Comparison of ENCODE assay signal across 20 cellular contexts in the genomic region with DNA sequence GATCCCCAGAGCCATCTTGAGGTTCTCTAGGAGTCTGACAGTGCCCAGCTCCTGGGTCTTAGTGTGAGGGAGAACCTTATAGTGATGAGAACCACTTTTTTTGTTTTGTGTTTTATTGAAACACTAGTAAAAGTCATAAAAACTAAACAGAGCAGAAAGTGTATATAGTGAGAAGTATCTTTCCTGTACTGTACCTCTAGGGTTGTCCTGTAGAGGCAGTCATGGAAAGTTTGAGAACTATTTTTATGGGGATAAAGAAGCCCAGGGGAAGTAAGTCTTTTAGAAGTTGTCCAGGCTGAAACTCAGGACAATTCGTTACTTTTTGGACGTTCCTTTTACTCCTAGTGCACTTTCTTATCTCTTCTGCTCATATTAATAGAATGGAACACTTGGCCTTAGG. TPM values are rescaled to one million over a fixed set of nuclear protein-coding genes. Genes with fewer than 3 reads are reported as not detected.
A peak's percentile ranks its signal among the peaks of the same experiment; 100 is the strongest.
DNase-seq lines count a peak whose midpoint lies in the region; ATAC-seq, FAIRE-seq and TF ChIP-seq lines count a peak whose summit lies in the region.
"Had no signal": no experiment of that assay in that cellular context is flagged by ENCODE, and none has a peak within 500 bp of the region (broad histone marks: within the 10 kb centered on the region; RNA-seq: fewer than 3 reads in every experiment).

No MANE protein-coding gene starts in this region.

- H4K20me1 ChIP-seq in GM23338 (replicated peaks; ENCODE audit: insufficient read depth), result peaks cover 15% of the 10 kb centered on the region
- H4K20me1 ChIP-seq in astrocyte (ENCODE audit: insufficient read depth, low read length), result no peaks in the 10 kb centered on the region
- no peaks in the 10 kb centered on the region for H4K20me1 ChIP-seq in Karpas-422 (ENCODE audit: insufficient read depth, low read depth, low read length)
- H4K20me1 ChIP-seq: BLaER1 had no signal

- peaks cover 30% of the 10 kb centered on the region for H3K4me1 Mint-ChIP-seq in activated T-cell treated with anti-CD3 and anti-CD28 coated beads, Interleukin-2, amount 50 U/mL, for 72 hours (ENCODE audit: low read depth)
- H3K4me1 Mint-ChIP-seq in GM23338 (no peaks in the 10 kb centered on the region), astrocyte (ENCODE audit: low read depth, unreplicated experiment) (no peaks in the 10 kb centered on the region)
- H3K4me1 Mint-ChIP-seq in naive thymus-derived CD4-positive, alpha-beta T cell, result peaks cover 11 to 32% (median 20%) of the 10 kb centered on the region in 7 donors
- H3K4me1 Mint-ChIP-seq: nephron progenitor cell had no signal

- POLR2A ChIA-PET in naive thymus-derived CD4-positive, alpha-beta T cell (lab: Charles Lee), result no interaction called here

- no peaks in the 10 kb centered on the region for H3K27me3 ChIP-seq in GM23338 (ENCODE audit: insufficient read depth)
- no peaks in the 10 kb centered on the region for H3K27me3 ChIP-seq in astrocyte (ENCODE audit: insufficient read depth, low read length)
- no peaks in the 10 kb centered on the region for H3K27me3 ChIP-seq in naive thymus-derived CD4-positive, alpha-beta T cell (ENCODE audit: control insufficient read depth in 2 of 2, insufficient read depth in 2 of 2, low read length in 2 of 2)
- no peaks in the 10 kb centered on the region for H3K27me3 ChIP-seq in Karpas-422 (ENCODE audit: low read length)
- no peaks in the 10 kb centered on the region for H3K27me3 ChIP-seq in upper lobe of right lung
- H3K27me3 ChIP-seq in gastroesophageal sphincter, result no peaks in the 10 kb centered on the region
- H3K27me3 ChIP-seq: BLaER1, left lung, vagina had no signal

- DNase-seq in activated T-cell treated with anti-CD3 and anti-CD28 coated beads, Interleukin-2, amount 50 U/mL, for 72 hours, result no peak
- DNase-seq in activated T-cell treated with anti-CD3 and anti-CD28 coated beads, Interleukin-2, amount 50 U/mL, for 1 hour, result no peak
- DNase-seq in GM23338 (ENCODE audit: low spot score), result no peak
- DNase-seq in astrocyte (ENCODE audit: low read depth), result no peak
- DNase-seq in naive thymus-derived CD4-positive, alpha-beta T cell, result no peak
- DNase-seq in Karpas-422, result no peak
- no peak for DNase-seq in upper lobe of right lung
- DNase-seq: activated effector memory CD4-positive, alpha-beta T cell treated with anti-CD3 and anti-CD28 coated beads, Interleukin-2, amount 50 U/mL, for 16 hours; amniotic stem cell; dermis blood vessel endothelial cell; left lung; NCI-H1436 treated with DMSO at 0.1 percent for 48 hours; NCI-H526; nephron progenitor cell had no signal

- no peaks in the 10 kb centered on the region for H3F3A ChIP-seq in GM23338 (replicated peaks; ENCODE audit: low read depth)

- H3K4me3 Mint-ChIP-seq in activated T-cell treated with anti-CD3 and anti-CD28 coated beads, Interleukin-2, amount 50 U/mL, for 72 hours, result no peak overlapping the region
- H3K4me3 Mint-ChIP-seq in GM23338 (no peak overlapping the region), astrocyte (ENCODE audit: unreplicated experiment) (no peak overlapping the region)
- H3K4me3 Mint-ChIP-seq in naive thymus-derived CD4-positive, alpha-beta T cell, result no peak overlapping the region
- H3K4me3 Mint-ChIP-seq: nephron progenitor cell had no signal

- no peak overlapping the region for H2AFZ ChIP-seq in GM23338
- H2AFZ ChIP-seq in astrocyte (ENCODE audit: low read depth, low read length), result no peak overlapping the region
- no peak overlapping the region for H2AFZ ChIP-seq in Karpas-422 (ENCODE audit: low read length)

- no peak for TF ChIP-seq EP300 in gastroesophageal sphincter (IDR thresholded peaks at IDR 0.05)

- H3K36me3 Mint-ChIP-seq in activated T-cell treated with anti-CD3 and anti-CD28 coated beads, Interleukin-2, amount 50 U/mL, for 72 hours (ENCODE audit: insufficient read depth in 2 of 2), result peaks cover 10 to 26% of the 10 kb centered on the region in 2 donors
- H3K36me3 Mint-ChIP-seq in GM23338 (ENCODE audit: low read depth), result peaks cover 85% of the 10 kb centered on the region
- H3K36me3 Mint-ChIP-seq in astrocyte (ENCODE audit: low read depth, unreplicated experiment), result peaks cover 29% of the 10 kb centered on the region
- H3K36me3 Mint-ChIP-seq in naive thymus-derived CD4-positive, alpha-beta T cell, result peaks cover 8 to 56% (median 22%) of the 10 kb centered on the region in 5 donors

- no peak overlapping the region for H3K4me2 ChIP-seq in GM23338
- H3K4me2 ChIP-seq in astrocyte (ENCODE audit: low read length), result no peak overlapping the region
- no peak overlapping the region for H3K4me2 ChIP-seq in Karpas-422 (ENCODE audit: low read depth, low read length, poor library complexity, severe bottlenecking)
- H3K4me2 ChIP-seq: BLaER1 had no signal

- FAIRE-seq in astrocyte (lab: Jason Lieb, UNC), result peak; percentile 9
- FAIRE-seq: D721Med had no signal

- H3K27ac ChIP-seq in GM23338 (ENCODE audit: low read depth) (0 out of 2 replicates have a peak overlapping the region, but pooled peaks have one; percentile 39), astrocyte (ENCODE audit: low read depth, low read length) (no peak overlapping the region), Karpas-422 (ENCODE audit: low read length) (no peak overlapping the region), upper lobe of right lung (no peak overlapping the region), gastroesophageal sphincter (no peak overlapping the region)
- H3K27ac ChIP-seq in naive thymus-derived CD4-positive, alpha-beta T cell (ENCODE audit: low read depth, low read length), result no peak overlapping the region
- H3K27ac ChIP-seq: BLaER1, HL-60, left lung, vagina had no signal

- no peaks in the 10 kb centered on the region for H3K27me3 Mint-ChIP-seq in activated T-cell treated with anti-CD3 and anti-CD28 coated beads, Interleukin-2, amount 50 U/mL, for 72 hours (ENCODE audit: low read depth)
- H3K27me3 Mint-ChIP-seq in GM23338 (ENCODE audit: insufficient read depth, low read depth, poor library complexity), result no peaks in the 10 kb centered on the region
- H3K27me3 Mint-ChIP-seq in astrocyte (ENCODE audit: low read depth, unreplicated experiment), result no peaks in the 10 kb centered on the region
- H3K27me3 Mint-ChIP-seq in naive thymus-derived CD4-positive, alpha-beta T cell, result no peaks in the 10 kb centered on the region
- H3K27me3 Mint-ChIP-seq: progenitor cell of endocrine pancreas had no signal

- no peaks in the 10 kb centered on the region for H3K9me2 ChIP-seq in GM23338 (ENCODE audit: insufficient read depth)
- no peaks in the 10 kb centered on the region for H3K9me2 ChIP-seq in Karpas-422 (replicated peaks; ENCODE audit: insufficient read depth, low read length)

- peak overlapping the region; percentile 39 for H3K27ac Mint-ChIP-seq in activated T-cell treated with anti-CD3 and anti-CD28 coated beads, Interleukin-2, amount 50 U/mL, for 72 hours
- no peak overlapping the region for H3K27ac Mint-ChIP-seq in GM23338
- H3K27ac Mint-ChIP-seq in astrocyte (ENCODE audit: unreplicated experiment), result no peak overlapping the region
- H3K27ac Mint-ChIP-seq in naive thymus-derived CD4-positive, alpha-beta T cell, result peak overlapping the region in 5 of 9 donors; percentile 5 to 82 (median 19)
- H3K27ac Mint-ChIP-seq: nephron progenitor cell, progenitor cell of endocrine pancreas had no signal

- no peak for TF ChIP-seq POLR2A in gastroesophageal sphincter (IDR thresholded peaks at IDR 0.05)

- H3K4me3 ChIP-seq in GM23338, result no peak overlapping the region
- no peak overlapping the region for H3K4me3 ChIP-seq in astrocyte (ENCODE audit: insufficient read depth, low read depth, low read length)
- no peak overlapping the region for H3K4me3 ChIP-seq in naive thymus-derived CD4-positive, alpha-beta T cell (ENCODE audit: low read length)
- H3K4me3 ChIP-seq in Karpas-422 (ENCODE audit: low read length), result no peak overlapping the region
- H3K4me3 ChIP-seq in upper lobe of right lung, result no peak overlapping the region
- no peak overlapping the region for H3K4me3 ChIP-seq in gastroesophageal sphincter
- H3K4me3 ChIP-seq: BLaER1, left lung, vagina had no signal

- TF ChIP-seq CTCF in GM23338 (conservative IDR thresholded peaks at IDR 0.05; ENCODE audit: low read depth in 2 of 2), result no peak
- no peak for TF ChIP-seq CTCF in astrocyte (IDR thresholded peaks at IDR 0.05; ENCODE audit: insufficient read depth, low read depth, low read length)
- no peak for TF ChIP-seq CTCF in upper lobe of right lung (IDR thresholded peaks at IDR 0.05)
- no peak for TF ChIP-seq CTCF in gastroesophageal sphincter (IDR thresholded peaks at IDR 0.05)

- no peaks in the 10 kb centered on the region for H3K4me1 ChIP-seq in GM23338 (ENCODE audit: insufficient read depth)
- H3K4me1 ChIP-seq in astrocyte (ENCODE audit: insufficient read depth, low read length), result no peaks in the 10 kb centered on the region
- H3K4me1 ChIP-seq in naive thymus-derived CD4-positive, alpha-beta T cell (ENCODE audit: control insufficient read depth in 2 of 2, insufficient read depth in 2 of 2, low read length in 2 of 2), result peaks cover 13% of the 10 kb centered on the region in 2 donors
- H3K4me1 ChIP-seq in Karpas-422 (ENCODE audit: low read length), result peaks cover 16% of the 10 kb centered on the region
- H3K4me1 ChIP-seq in upper lobe of right lung, result no peaks in the 10 kb centered on the region
- no peaks in the 10 kb centered on the region for H3K4me1 ChIP-seq in gastroesophageal sphincter
- H3K4me1 ChIP-seq: left lung, vagina had no signal

- no peaks in the 10 kb centered on the region for H3K9me3 Mint-ChIP-seq in activated T-cell treated with anti-CD3 and anti-CD28 coated beads, Interleukin-2, amount 50 U/mL, for 72 hours
- peaks cover 2% of the 10 kb centered on the region; the same call in 1 of the 3 replicates for H3K9me3 Mint-ChIP-seq in GM23338
- peaks cover 2% of the 10 kb centered on the region for H3K9me3 Mint-ChIP-seq in astrocyte (ENCODE audit: unreplicated experiment)
- no peaks in the 10 kb centered on the region for H3K9me3 Mint-ChIP-seq in naive thymus-derived CD4-positive, alpha-beta T cell

- H3K79me2 ChIP-seq in GM23338 (replicated peaks; ENCODE audit: insufficient read depth) (peaks cover 28% of the 10 kb centered on the region), astrocyte (ENCODE audit: insufficient read depth, low read length) (peaks cover 2% of the 10 kb centered on the region), Karpas-422 (ENCODE audit: low read length) (peaks cover 68% of the 10 kb centered on the region)

- H3K9me3 ChIP-seq in astrocyte (ENCODE audit: insufficient read depth, low read depth, low read length) (no peaks in the 10 kb centered on the region), Karpas-422 (ENCODE audit: low read length) (no peaks in the 10 kb centered on the region), upper lobe of right lung (no peaks in the 10 kb centered on the region), gastroesophageal sphincter (no peaks in the 10 kb centered on the region)
- no peaks in the 10 kb centered on the region for H3K9me3 ChIP-seq in naive thymus-derived CD4-positive, alpha-beta T cell (ENCODE audit: control insufficient read depth in 2 of 3, low read length in 3 of 3)
- H3K9me3 ChIP-seq: BLaER1, left lung, vagina had no signal

- WGBS in gastroesophageal sphincter (ENCODE audit: low coverage in 1 of 2), 2 donors, result 61 to 91% methylated on average over 2 of the region's 2 CpGs

- no peak for ATAC-seq in activated T-cell treated with anti-CD3 and anti-CD28 coated beads, Interleukin-2, amount 50 U/mL, for 72 hours (replicated peaks in 1 of 2)
- ATAC-seq in GM23338 (no peak), upper lobe of right lung (no peak), gastroesophageal sphincter (no peak)
- no peak for ATAC-seq in naive thymus-derived CD4-positive, alpha-beta T cell
- ATAC-seq: left lung had no signal

- intact Hi-C loops in naive thymus-derived CD4-positive, alpha-beta T cell (cut with micrococcal nuclease), result loop anchor here in 1 of 2 donors (1.0 kb wide), 1 partner anchor 10 kb away; no protein-coding TSS in a partner anchor
- intact Hi-C loops in upper lobe of right lung (cut with DNase I), result no loop called here

- H3K9ac ChIP-seq in astrocyte (ENCODE audit: low read length) (no peak overlapping the region), Karpas-422 (ENCODE audit: low read length) (no peak overlapping the region)
- H3K9ac ChIP-seq: BLaER1 had no signal

- H3K36me3 ChIP-seq in GM23338 (ENCODE audit: insufficient read depth) (peaks cover 40% of the 10 kb centered on the region), astrocyte (ENCODE audit: insufficient read depth, low read length) (peaks cover 16% of the 10 kb centered on the region), Karpas-422 (ENCODE audit: insufficient read depth, low read length) (peaks cover 60% of the 10 kb centered on the region), upper lobe of right lung (peaks cover 24% of the 10 kb centered on the region), gastroesophageal sphincter (peaks cover 3 to 70% of the 10 kb centered on the region in 2 donors)
- peaks cover 0 to 14% (median 9%) of the 10 kb centered on the region in 3 experiments for H3K36me3 ChIP-seq in naive thymus-derived CD4-positive, alpha-beta T cell (ENCODE audit: control insufficient read depth in 2 of 3, insufficient read depth in 3 of 3, low read length in 3 of 3)

- CTCF ChIA-PET in naive thymus-derived CD4-positive, alpha-beta T cell (lab: Charles Lee), result interaction anchor here (1.1 kb wide), 1 partner anchor 8 kb away, joined by 5 read pairs; no protein-coding TSS in a partner anchor

RNA-seq across cellular contexts. Expression of gene ADH5, which starts 40.9 kb away (rescaled TPM):
- 100 to 1,000 TPM in 1 of 2 donors, 10 to 100 TPM in 1; 91.0 to 105 TPM for total RNA-seq in activated T-cell treated with anti-CD3 and anti-CD28 coated beads, Interleukin-2, amount 50 U/mL, for 72 hours
- total RNA-seq in GM23338 (2014; rRNA removed; shearing (Covaris generic)), result 224 and 227 TPM in 2 replicates
- 243 and 250 TPM in 2 replicates for polyA plus RNA-seq in GM23338 (2016; fragmentation: Nextera tagmentation; extraction: Ambion mirVana)
- 187 and 210 TPM in 2 replicates for total RNA-seq in astrocyte
- 100 to 1,000 TPM in 1 of 5 experiments, 10 to 100 TPM in 4; 42.7 to 102 (median 74.0) TPM for total RNA-seq in naive thymus-derived CD4-positive, alpha-beta T cell
- 100 to 1,000 TPM; 143 to 174 TPM for polyA plus RNA-seq in naive thymus-derived CD4-positive, alpha-beta T cell
- total RNA-seq in Karpas-422 (2014; rRNA removed; shearing (Covaris generic); ENCODE audit: low replicate concordance), result 64.3 and 67.7 TPM in 2 replicates
- total RNA-seq in upper lobe of right lung, result 166 TPM
- 100 to 1,000 TPM; 299 to 529 (median 465) TPM for total RNA-seq in gastroesophageal sphincter

RNA-seq across cellular contexts. Expression of gene METAP1, which starts 52.2 kb away (rescaled TPM):
- total RNA-seq in activated T-cell treated with anti-CD3 and anti-CD28 coated beads, Interleukin-2, amount 50 U/mL, for 72 hours, result 10 to 100 TPM; 44.5 to 54.0 TPM
- total RNA-seq in GM23338 (2014; rRNA removed; shearing (Covaris generic)), result 94.5 and 122 TPM in 2 replicates
- 58.7 and 64.1 TPM in 2 replicates for polyA plus RNA-seq in GM23338 (2016; fragmentation: Nextera tagmentation; extraction: Ambion mirVana)
- total RNA-seq in astrocyte (54.2 and 60.9 TPM in 2 replicates), upper lobe of right lung (30.4 TPM), gastroesophageal sphincter (10 to 100 TPM; 37.9 to 87.6 (median 45.9) TPM)
- total RNA-seq in naive thymus-derived CD4-positive, alpha-beta T cell, result 10 to 100 TPM; 29.1 to 50.7 (median 40.2) TPM
- 10 to 100 TPM; 26.0 to 30.4 TPM for polyA plus RNA-seq in naive thymus-derived CD4-positive, alpha-beta T cell
- 81.8 and 95.4 TPM in 2 replicates for total RNA-seq in Karpas-422 (2014; rRNA removed; shearing (Covaris generic); ENCODE audit: low replicate concordance)

Comparison
In these comparisons a context has a peak if more than half of its experiments do, and no peak if none do; other contexts are left out.
1. H3K27ac Mint-ChIP-seq: peak in activated T-cell treated with anti-CD3 and anti-CD28 coated beads, Interleukin-2, amount 50 U/mL, for 72 hours (single experiment) and naive thymus-derived CD4-positive, alpha-beta T cell (5 of 9); none in GM23338 (single experiment) and astrocyte (single experiment).